22 cellular contexts compared by ENCODE assay signal in genomic region chr4:158280856-158281255, GRCh38.
"Had no signal": no experiment of that assay in that cellular context is flagged by ENCODE, and none has a peak within 500 bp of the region (broad histone marks: within the 10 kb centered on the region; RNA-seq: fewer than 3 reads in every experiment).

No MANE protein-coding gene starts in this region.

- H3K4me3 ChIP-seq: heart left ventricle, pancreas, psoas muscle, sigmoid colon, smooth muscle cell, suprapubic skin, tibial artery had no signal

- H3K4me1 ChIP-seq: heart left ventricle, pancreas, psoas muscle, sigmoid colon, suprapubic skin, tibial artery had no signal

- H3K27me3 ChIP-seq: heart left ventricle, pancreas, sigmoid colon, suprapubic skin, tibial artery had no signal

- H3K36me3 ChIP-seq: pancreas, sigmoid colon, suprapubic skin, tibial artery had no signal

- H3K27ac ChIP-seq: heart left ventricle, pancreas, psoas muscle, sigmoid colon, suprapubic skin, tibial artery had no signal

- H3K4me2 ChIP-seq: smooth muscle cell had no signal

- DNase-seq: activated CD4-positive, alpha-beta memory T cell treated with anti-CD3 and anti-CD28 coated beads, Interleukin-2, amount 10 ng/mL, durations not matched to agents 7 days and 5 days; activated CD4-positive, alpha-beta T cell treated with anti-CD3 and anti-CD28 coated beads for 1 hour; activated CD4-positive, alpha-beta T cell treated with anti-CD3 and anti-CD28 coated beads, Interleukin-2, amount 10 ng/mL, durations not matched to agents 7 days and 5 days; activated naive CD8-positive, alpha-beta T cell treated with anti-CD3 and anti-CD28 coated beads, Interleukin-2, amount 50 U/mL, for 24 hours; activated T-cell treated with anti-CD3 and anti-CD28 coated beads, Interleukin-2, amount 50 U/mL, for 48 hours; amygdala; endodermal cell; heart left ventricle; hypothalamus; immature natural killer cell; naive B cell; nephron progenitor cell; pancreas; psoas muscle; sigmoid colon; stimulated activated CD4-positive, alpha-beta T cell treated with anti-CD3 and anti-CD28 coated beads, Interleukin-15, amount 100 ng/mL, for 24 hours; stimulated activated CD4-positive, alpha-beta T cell treated with anti-CD3 and anti-CD28 coated beads, Interleukin-2, amount 100 ng/mL, for 24 hours; stimulated activated naive B cell treated with anti-CD40 and anti-IgM and Interleukin-4, amounts not matched to agents 10 μg/mL and 1 μg/mL and 100 μg/mL, for 72 hours; T-helper 2 cell; tibial artery had no signal

- H3K9me3 ChIP-seq: heart left ventricle, pancreas, psoas muscle, sigmoid colon, suprapubic skin, tibial artery had no signal

- FAIRE-seq: pancreas had no signal
